In the genomic region with DNA sequence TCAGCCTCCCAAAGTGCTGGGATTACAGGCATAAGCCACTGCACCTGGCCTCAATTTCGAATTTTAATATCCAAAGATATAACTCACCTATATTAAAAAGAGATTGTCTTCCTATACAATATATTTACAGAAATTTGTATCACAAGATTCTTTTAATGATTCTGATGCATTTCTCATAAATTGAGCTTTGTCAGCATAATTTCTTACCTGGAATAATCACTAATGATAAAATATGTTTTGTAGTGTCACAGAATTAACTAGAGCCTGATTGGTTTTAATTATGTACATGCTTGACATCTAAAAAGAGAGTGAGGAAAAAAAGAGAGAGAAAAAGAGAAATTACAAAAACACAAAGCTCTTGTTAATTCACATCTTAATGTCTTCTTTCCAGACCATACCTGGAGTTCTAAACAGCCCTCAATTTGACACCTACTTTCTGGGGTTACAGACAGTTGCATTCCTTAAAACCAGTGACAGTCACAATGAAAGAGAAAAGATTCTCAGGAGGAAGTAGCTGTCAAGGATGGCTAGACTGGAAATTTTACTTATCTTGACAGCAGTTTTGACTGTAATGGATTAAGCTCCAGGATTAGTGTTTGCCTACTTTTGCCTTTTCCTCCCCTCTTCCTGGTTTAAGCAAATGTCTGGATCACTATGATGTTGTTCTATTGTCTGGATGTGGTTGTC, we compare ENCODE assay signal across 30 cellular contexts.
"Had no signal": no experiment of that assay in that cellular context is flagged by ENCODE, and none has a peak within 500 bp of the region (broad histone marks: within the 10 kb centered on the region; RNA-seq: fewer than 3 reads in every experiment).

No MANE protein-coding gene starts in this region.

- H3K9me3 ChIP-seq: adrenal gland, breast epithelium, heart right ventricle, left lung, spleen, thoracic aorta, upper lobe of left lung had no signal

- H3K4me1 ChIP-seq: breast epithelium had no signal

- DNase-seq: activated CD4-positive, alpha-beta T cell treated with anti-CD3 and anti-CD28 coated beads for 36 hours; activated CD4-positive, alpha-beta T cell treated with anti-CD3 and anti-CD28 coated beads, Interleukin-2, amount 50 U/mL, for 4 hours; activated CD8-positive, alpha-beta memory T cell treated with anti-CD3 and anti-CD28 coated beads for 24 hours; activated CD8-positive, alpha-beta memory T cell treated with anti-CD3 and anti-CD28 coated beads, Interleukin-2, amount 50 U/mL, for 4 hours; activated T-cell treated with anti-CD3 and anti-CD28 coated beads, Interleukin-2, amount 50 U/mL, for 24 hours; adrenal gland; dorsolateral prefrontal cortex; foreskin fibroblast; heart right ventricle; left lung; occipital lobe; posterior cingulate gyrus; retina; spleen; stimulated activated CD4-positive, alpha-beta T cell treated with anti-CD3 and anti-CD28 coated beads, Interleukin-4, amount 100 ng/mL, for 1 hour; stimulated activated naive CD4-positive, alpha-beta T cell treated with Interleukin-2 at 50 U/mL for 16 hours; T-helper 1 cell; upper lobe of left lung had no signal

- H3K4me1 Mint-ChIP-seq: activated CD4-positive, alpha-beta T cell treated with anti-CD3 and anti-CD28 coated beads for 36 hours; activated T-helper 17 cell treated with anti-CD3 and anti-CD28 coated beads, Interleukin-2, amount 50 U/mL, for 72 hours; central memory CD8-positive, alpha-beta T cell had no signal

- H3K36me3 ChIP-seq: adrenal gland, breast epithelium, heart right ventricle, left lung, spleen, thoracic aorta, upper lobe of left lung had no signal

- H3K36me3 Mint-ChIP-seq: activated naive CD4-positive, alpha-beta T cell treated with anti-CD3 and anti-CD28 coated beads, Interleukin-2, amount 50 U/mL, for 72 hours; mesothelial cell of epicardium; natural killer cell treated with Interleukin-12 subunit alpha and Interleukin-12 subunit beta and Interleukin-15 and Interleukin-18, amount 100 ng/mL, for 72 hours; WTC11 had no signal

- H3K27ac Mint-ChIP-seq: activated CD4-positive, alpha-beta T cell treated with anti-CD3 and anti-CD28 coated beads for 36 hours; activated naive CD4-positive, alpha-beta T cell treated with anti-CD3 and anti-CD28 coated beads, Interleukin-2, amount 50 U/mL, for 72 hours; activated T-cell treated with anti-CD3 and anti-CD28 coated beads, Interleukin-2, amount 50 U/mL, for 24 hours; activated T-helper 17 cell treated with anti-CD3 and anti-CD28 coated beads, Interleukin-2, amount 50 U/mL, for 72 hours; mesothelial cell of epicardium; natural killer cell treated with Interleukin-12 subunit alpha and Interleukin-12 subunit beta and Interleukin-15 and Interleukin-18, amount 100 ng/mL, for 72 hours; WTC11 had no signal

- H3K27me3 Mint-ChIP-seq: activated CD4-positive, alpha-beta T cell treated with anti-CD3 and anti-CD28 coated beads for 36 hours; activated T-cell treated with anti-CD3 and anti-CD28 coated beads, Interleukin-2, amount 50 U/mL, for 24 hours; activated T-helper 17 cell treated with anti-CD3 and anti-CD28 coated beads, Interleukin-2, amount 50 U/mL, for 72 hours; central memory CD8-positive, alpha-beta T cell; natural killer cell treated with Interleukin-12 subunit alpha and Interleukin-12 subunit beta and Interleukin-15 and Interleukin-18, amount 100 ng/mL, for 72 hours had no signal

- H3K4me3 Mint-ChIP-seq: activated CD4-positive, alpha-beta T cell treated with anti-CD3 and anti-CD28 coated beads for 36 hours; activated T-cell treated with anti-CD3 and anti-CD28 coated beads, Interleukin-2, amount 50 U/mL, for 24 hours; activated T-helper 17 cell treated with anti-CD3 and anti-CD28 coated beads, Interleukin-2, amount 50 U/mL, for 72 hours; central memory CD8-positive, alpha-beta T cell; mesothelial cell of epicardium; natural killer cell treated with Interleukin-12 subunit alpha and Interleukin-12 subunit beta and Interleukin-15 and Interleukin-18, amount 100 ng/mL, for 72 hours; WTC11 had no signal

- H3K9me3 Mint-ChIP-seq: activated naive CD4-positive, alpha-beta T cell treated with anti-CD3 and anti-CD28 coated beads, Interleukin-2, amount 50 U/mL, for 72 hours; activated T-cell treated with anti-CD3 and anti-CD28 coated beads, Interleukin-2, amount 50 U/mL, for 24 hours; activated T-helper 17 cell treated with anti-CD3 and anti-CD28 coated beads, Interleukin-2, amount 50 U/mL, for 72 hours; mesothelial cell of epicardium; natural killer cell treated with Interleukin-12 subunit alpha and Interleukin-12 subunit beta and Interleukin-15 and Interleukin-18, amount 100 ng/mL, for 72 hours; WTC11 had no signal

- ATAC-seq: activated CD4-positive, alpha-beta T cell treated with anti-CD3 and anti-CD28 coated beads for 36 hours; activated naive CD4-positive, alpha-beta T cell treated with anti-CD3 and anti-CD28 coated beads, Interleukin-2, amount 50 U/mL, for 72 hours; activated T-helper 17 cell treated with anti-CD3 and anti-CD28 coated beads, Interleukin-2, amount 50 U/mL, for 72 hours; heart right ventricle; left lung; natural killer cell treated with Interleukin-12 subunit alpha and Interleukin-12 subunit beta and Interleukin-15 and Interleukin-18, amount 100 ng/mL, for 72 hours; WTC11 had no signal

- H3K4me3 ChIP-seq: adrenal gland, breast epithelium, dorsolateral prefrontal cortex, heart right ventricle, left lung, lung, spleen, thoracic aorta, upper lobe of left lung had no signal

- H3K27me3 ChIP-seq: adrenal gland, breast epithelium, dorsolateral prefrontal cortex, heart right ventricle, left lung, spleen, upper lobe of left lung had no signal

- H3K27ac ChIP-seq: adrenal gland, breast epithelium, dorsolateral prefrontal cortex, epithelial cell of prostate, heart right ventricle, left lung, spleen, thoracic aorta, upper lobe of left lung had no signal

- FAIRE-seq: colon, keratinocyte had no signal
